Comparison of ENCODE assay signal across 9 cellular contexts in genomic region chr3:50671331-50671730, GRCh38. TPM values are rescaled to one million over a fixed set of nuclear protein-coding genes. Genes with fewer than 3 reads are reported as not detected.
DNase-seq lines count a peak whose midpoint lies in the region; ATAC-seq and TF ChIP-seq lines count a peak whose summit lies in the region.
"Had no signal": no experiment of that assay in that cellular context is flagged by ENCODE, and none has a peak within 500 bp of the region (broad histone marks: within the 10 kb centered on the region; RNA-seq: fewer than 3 reads in every experiment).

No MANE protein-coding gene starts in this region.

- peaks cover 11% of the 10 kb centered on the region for H3K4me1 Mint-ChIP-seq in activated CD8-positive, alpha-beta T cell treated with anti-CD3 and anti-CD28 coated beads, Interleukin-2, amount 10 ng/mL, durations not matched to agents 7 days and 5 days (ENCODE audit: low read depth)
- H3K4me1 Mint-ChIP-seq in activated CD8-positive, alpha-beta T cell treated with anti-CD3 and anti-CD28 coated beads for 36 hours (ENCODE audit: low read depth) = peaks cover 15% of the 10 kb centered on the region

- peak; percentile 85 for ATAC-seq in SK-N-SH treated with all-trans-retinoic acid at 6 μM for 48 hours
- ATAC-seq in activated CD8-positive, alpha-beta T cell treated with anti-CD3 and anti-CD28 coated beads, Interleukin-2, amount 10 ng/mL, durations not matched to agents 7 days and 5 days = no peak
- ATAC-seq in activated CD8-positive, alpha-beta T cell treated with anti-CD3 and anti-CD28 coated beads for 36 hours = no peak

- intact Hi-C loops in activated CD8-positive, alpha-beta T cell treated with anti-CD3 and anti-CD28 coated beads for 36 hours (cut with micrococcal nuclease) = no loop called here

- in situ Hi-C loops in KBM-7 (cut with MboI; ENCODE audit: low pct_unique_long_range_greater_than_20kb, low sequenced_read_pairs) = loop anchor here (25.0 kb wide), 1 partner anchor 716 kb away; the partner anchor contains the start of genes MANF and RBM15B

- H3K27me3 Mint-ChIP-seq in activated CD8-positive, alpha-beta T cell treated with anti-CD3 and anti-CD28 coated beads, Interleukin-2, amount 10 ng/mL, durations not matched to agents 7 days and 5 days (ENCODE audit: low read depth) = peaks cover 37% of the 10 kb centered on the region
- peaks cover 22% of the 10 kb centered on the region for H3K27me3 Mint-ChIP-seq in activated CD8-positive, alpha-beta T cell treated with anti-CD3 and anti-CD28 coated beads for 36 hours

- CTCF ChIA-PET in activated CD8-positive, alpha-beta T cell treated with anti-CD3 and anti-CD28 coated beads, Interleukin-2, amount 10 ng/mL, durations not matched to agents 7 days and 5 days (lab: Charles Lee) = interaction anchor here (7.6 kb wide), 1 partner anchor 53 kb away, joined by 80 read pairs; the partner anchor contains the start of gene MAPKAPK3
- CTCF ChIA-PET in activated CD8-positive, alpha-beta T cell treated with anti-CD3 and anti-CD28 coated beads for 36 hours (lab: Charles Lee) = interaction anchor here (1.5 to 3.1 kb wide), 2 partner anchors 9 to 55 kb away, joined by 3 to 16 read pairs; partner anchors contain the start of gene MAPKAPK3

- H3K27ac Mint-ChIP-seq in activated CD8-positive, alpha-beta T cell treated with anti-CD3 and anti-CD28 coated beads, Interleukin-2, amount 10 ng/mL, durations not matched to agents 7 days and 5 days = no peak overlapping the region
- no peak overlapping the region for H3K27ac Mint-ChIP-seq in activated CD8-positive, alpha-beta T cell treated with anti-CD3 and anti-CD28 coated beads for 36 hours

- H3K9me3 Mint-ChIP-seq in activated CD8-positive, alpha-beta T cell treated with anti-CD3 and anti-CD28 coated beads, Interleukin-2, amount 10 ng/mL, durations not matched to agents 7 days and 5 days (ENCODE audit: insufficient read depth) = no peaks in the 10 kb centered on the region
- no peaks in the 10 kb centered on the region for H3K9me3 Mint-ChIP-seq in activated CD8-positive, alpha-beta T cell treated with anti-CD3 and anti-CD28 coated beads for 36 hours

- no peaks in the 10 kb centered on the region for H3K36me3 Mint-ChIP-seq in activated CD8-positive, alpha-beta T cell treated with anti-CD3 and anti-CD28 coated beads, Interleukin-2, amount 10 ng/mL, durations not matched to agents 7 days and 5 days (ENCODE audit: low read depth)
- H3K36me3 Mint-ChIP-seq in activated CD8-positive, alpha-beta T cell treated with anti-CD3 and anti-CD28 coated beads for 36 hours (ENCODE audit: low read depth) = no peaks in the 10 kb centered on the region

- TF ChIP-seq CTCF in AG10803 (conservative IDR thresholded peaks at IDR 0.05; ENCODE audit: low read length) = no peak
- TF ChIP-seq CTCF in activated CD8-positive, alpha-beta T cell treated with anti-CD3 and anti-CD28 coated beads for 36 hours (IDR thresholded peaks at IDR 0.05) = no peak

- no peak overlapping the region for H3K4me3 ChIP-seq in AG10803 (ENCODE audit: low read length)

- DNase-seq in AG10803 (ENCODE audit: low read depth) (peak; percentile 90), KBM-7 (peak; percentile 40), inferior parietal cortex (ENCODE audit: extremely low spot score) (peak; percentile 56), Kasumi-1 (lab: John Stamatoyannopoulos, UW) (no peak), iPS-NIHi11 (ENCODE audit: low spot score) (no peak)
- DNase-seq in activated CD8-positive, alpha-beta T cell treated with anti-CD3 and anti-CD28 coated beads, Interleukin-2, amount 10 ng/mL, durations not matched to agents 7 days and 5 days = no peak
- no peak for DNase-seq in activated CD8-positive, alpha-beta T cell treated with anti-CD3 and anti-CD28 coated beads for 36 hours
- DNase-seq: stimulated activated CD4-positive, alpha-beta T cell treated with anti-CD3 and anti-CD28 coated beads, Interleukin-1b, Interleukin-23, amount 100 ng/mL, for 48 hours had no signal

- no peak overlapping the region for H3K4me3 Mint-ChIP-seq in activated CD8-positive, alpha-beta T cell treated with anti-CD3 and anti-CD28 coated beads, Interleukin-2, amount 10 ng/mL, durations not matched to agents 7 days and 5 days
- no peak overlapping the region for H3K4me3 Mint-ChIP-seq in activated CD8-positive, alpha-beta T cell treated with anti-CD3 and anti-CD28 coated beads for 36 hours

- POLR2A ChIA-PET in activated CD8-positive, alpha-beta T cell treated with anti-CD3 and anti-CD28 coated beads, Interleukin-2, amount 10 ng/mL, durations not matched to agents 7 days and 5 days (lab: Charles Lee) = no interaction called here
- POLR2A ChIA-PET in activated CD8-positive, alpha-beta T cell treated with anti-CD3 and anti-CD28 coated beads for 36 hours (lab: Charles Lee) = no interaction called here

TF ChIP-seq in SK-N-SH treated with all-trans-retinoic acid at 6 μM for 48 hours, 23 proteins besides CTCF, POLR2A, EP300 and RAD21:
- TF ChIP-seq RARB (CRISPR knock-in tag; IDR thresholded peaks at IDR 0.05) (no peak), SNAI2 (CRISPR knock-in tag; IDR thresholded peaks at IDR 0.05) (0 out of 2 replicates have a peak, but pooled peaks have one; percentile 27), GLIS3 (CRISPR knock-in tag; IDR thresholded peaks at IDR 0.05) (no peak), ISL1 (CRISPR knock-in tag; IDR thresholded peaks at IDR 0.05) (peak; percentile 70), ZNF8 (CRISPR knock-in tag; IDR thresholded peaks at IDR 0.05) (no peak), ARNTL (CRISPR knock-in tag; IDR thresholded peaks at IDR 0.05; ENCODE audit: borderline replicate concordance, low read depth) (no peak), ZFP3 (CRISPR knock-in tag; IDR thresholded peaks at IDR 0.05) (peak; percentile 46; the same call in 1 of the 2 replicates), ZFP30 (CRISPR knock-in tag; IDR thresholded peaks at IDR 0.05) (no peak), ZC3H10 (CRISPR knock-in tag; IDR thresholded peaks at IDR 0.05) (no peak), ZNF70 (CRISPR knock-in tag; IDR thresholded peaks at IDR 0.05) (no peak), TOX (CRISPR knock-in tag; IDR thresholded peaks at IDR 0.05; ENCODE audit: borderline replicate concordance) (no peak), PPARA (CRISPR knock-in tag; IDR thresholded peaks at IDR 0.05; ENCODE audit: borderline replicate concordance) (no peak)

RNA-seq across cellular contexts. Expression of gene DOCK3, which starts 3.4 kb away (rescaled TPM):
- 1 to 10 TPM; 3.2 to 3.4 TPM for total RNA-seq in activated CD8-positive, alpha-beta T cell treated with anti-CD3 and anti-CD28 coated beads, Interleukin-2, amount 10 ng/mL, durations not matched to agents 7 days and 5 days
- 1 to 10 TPM; 3.6 to 4.2 TPM for total RNA-seq in activated CD8-positive, alpha-beta T cell treated with anti-CD3 and anti-CD28 coated beads for 36 hours

RNA-seq across cellular contexts. Expression of gene MAPKAPK3, which starts 54.4 kb away (rescaled TPM):
- total RNA-seq in activated CD8-positive, alpha-beta T cell treated with anti-CD3 and anti-CD28 coated beads, Interleukin-2, amount 10 ng/mL, durations not matched to agents 7 days and 5 days = 100 to 1,000 TPM; 224 to 225 TPM
- 100 to 1,000 TPM; 204 to 205 TPM for total RNA-seq in activated CD8-positive, alpha-beta T cell treated with anti-CD3 and anti-CD28 coated beads for 36 hours

RNA-seq across cellular contexts. Expression of gene CISH, which starts 59.8 kb away (rescaled TPM):
- 100 to 1,000 TPM; 380 to 394 TPM for total RNA-seq in activated CD8-positive, alpha-beta T cell treated with anti-CD3 and anti-CD28 coated beads, Interleukin-2, amount 10 ng/mL, durations not matched to agents 7 days and 5 days
- 100 to 1,000 TPM; 307 to 308 TPM for total RNA-seq in activated CD8-positive, alpha-beta T cell treated with anti-CD3 and anti-CD28 coated beads for 36 hours

Comparison
In these comparisons a context has a peak if more than half of its experiments do, and no peak if none do; other contexts are left out.
1. DNase-seq: peak in AG10803 (single experiment), KBM-7 (single experiment) and inferior parietal cortex (single experiment); none in Kasumi-1 (0 of 2), iPS-NIHi11 (single experiment), activated CD8-positive, alpha-beta T cell treated with anti-CD3 and anti-CD28 coated beads, Interleukin-2, amount 10 ng/mL, durations not matched to agents 7 days and 5 days (single experiment) and activated CD8-positive, alpha-beta T cell treated with anti-CD3 and anti-CD28 coated beads for 36 hours (single experiment).